Comparison of ENCODE assay signal across 8 cellular contexts in genomic region chr16:68257251-68257905, GRCh38. TPM values are rescaled to one million over a fixed set of nuclear protein-coding genes. Genes with fewer than 3 reads are reported as not detected.
DNase-seq lines count a peak whose midpoint lies in the region; ATAC-seq and TF ChIP-seq lines count a peak whose summit lies in the region.

No MANE protein-coding gene starts in this region.

- H3K27ac ChIP-seq in right atrium auricular region (peak overlapping the region; percentile 75 to 80), urinary bladder (ENCODE audit: low read depth) (peak overlapping the region; percentile 38)

- H3K4me1 ChIP-seq in right atrium auricular region (peaks cover 0 to 30% of the 10 kb centered on the region in 2 donors), urinary bladder (ENCODE audit: insufficient read depth) (no peaks in the 10 kb centered on the region)

- WGBS in urinary bladder: 75% methylated on average over 6 of the region's 6 CpGs

- H3K9me3 ChIP-seq in right atrium auricular region: no peaks in the 10 kb centered on the region

- H3K4me3 ChIP-seq in right atrium auricular region: no peak overlapping the region
- H3K4me3 ChIP-seq in urinary bladder (ENCODE audit: low read depth, low read length): no peak overlapping the region

- H3K27me3 ChIP-seq in right atrium auricular region: no peaks in the 10 kb centered on the region

- DNase-seq in GF-D8 (lab: John Stamatoyannopoulos, UW) (peak; percentile 95), NCI-H69 (lab: John Stamatoyannopoulos, UW) (peak; percentile 29), right atrium auricular region (ENCODE audit: low spot score) (no peak), NCI-H2029 (lab: John Stamatoyannopoulos, UW) (no peak)
- DNase-seq in activated CD4-positive, alpha-beta T cell treated with anti-CD3 and anti-CD28 coated beads for 1 hour: no peak

- H3K36me3 ChIP-seq in right atrium auricular region: peaks cover 56% of the 10 kb centered on the region
- peaks cover 2% of the 10 kb centered on the region for H3K36me3 ChIP-seq in urinary bladder (ENCODE audit: insufficient read depth)

- TF ChIP-seq CTCF in right atrium auricular region (IDR thresholded peaks at IDR 0.05): no peak

- peak; percentile 43 for ATAC-seq in GM21825 (IDR thresholded peaks at IDR 0.05; ENCODE audit: unreplicated experiment)
- ATAC-seq in HG03571 (IDR thresholded peaks at IDR 0.05; ENCODE audit: unreplicated experiment): no peak

RNA-seq across cellular contexts. Expression of gene SLC7A6, which starts 6.9 kb away (rescaled TPM):
- total RNA-seq in right atrium auricular region (10 to 100 TPM; 28.9 to 51.0 TPM), urinary bladder (16.9 TPM)
- 14.0 TPM for polyA plus RNA-seq in urinary bladder

RNA-seq across cellular contexts. Expression of gene PLA2G15, which starts 12.2 kb away (rescaled TPM):
- 10 to 100 TPM; 28.3 to 29.1 TPM for total RNA-seq in right atrium auricular region
- total RNA-seq in urinary bladder: 14.1 TPM
- polyA plus RNA-seq in urinary bladder: 12.7 TPM

RNA-seq across cellular contexts. Expression of gene ESRP2, which starts 21.5 kb away (rescaled TPM):
- 1 to 10 TPM in 1 of 2 donors, under 1 TPM in 1; 0.59 to 1.2 TPM for total RNA-seq in right atrium auricular region
- total RNA-seq in urinary bladder: 8.4 TPM
- polyA plus RNA-seq in urinary bladder: 7.1 TPM

RNA-seq across cellular contexts. Expression of gene SLC7A6OS, which starts 53.4 kb away (rescaled TPM):
- total RNA-seq in right atrium auricular region: 1 to 10 TPM; 6.8 to 8.6 TPM
- 15.0 TPM for total RNA-seq in urinary bladder
- 9.8 TPM for polyA plus RNA-seq in urinary bladder

RNA-seq across cellular contexts. Expression of gene PRMT7, which starts 53.4 kb away (rescaled TPM):
- 10 to 100 TPM; 24.5 to 35.7 TPM for total RNA-seq in right atrium auricular region
- 53.2 TPM for total RNA-seq in urinary bladder
- 38.7 TPM for polyA plus RNA-seq in urinary bladder

Comparison
In these comparisons a context has a peak if more than half of its experiments do, and no peak if none do; other contexts are left out.
1. DNase-seq: peak in GF-D8 (single experiment) and NCI-H69 (single experiment); none in right atrium auricular region (single experiment), activated CD4-positive, alpha-beta T cell treated with anti-CD3 and anti-CD28 coated beads for 1 hour (single experiment) and NCI-H2029 (single experiment).